ENCODE assay signal across 11 cellular contexts in genomic region chr6:34610819-34611477, GRCh38. TPM values are rescaled to one million over a fixed set of nuclear protein-coding genes. Genes with fewer than 3 reads are reported as not detected.
DNase-seq lines count a peak whose midpoint lies in the region; ATAC-seq and TF ChIP-seq lines count a peak whose summit lies in the region.
"Had no signal": no experiment of that assay in that cellular context is flagged by ENCODE, and none has a peak within 500 bp of the region (broad histone marks: within the 10 kb centered on the region; RNA-seq: fewer than 3 reads in every experiment).

No MANE protein-coding gene starts in this region.

- no peak overlapping the region for H2AFZ ChIP-seq in PC-9

- peaks cover 43% of the 10 kb centered on the region for H3K79me2 ChIP-seq in PC-9 (ENCODE audit: low read depth)

- no peaks in the 10 kb centered on the region for H3K9me3 ChIP-seq in PC-9 (ENCODE audit: insufficient read depth, low read depth)
- no peaks in the 10 kb centered on the region for H3K9me3 ChIP-seq in sigmoid colon
- H3K9me3 ChIP-seq: HAP-1 had no signal

- intact Hi-C loops in PC-9 (cut with micrococcal nuclease; ENCODE audit: unreplicated experiment) = loop anchor here (10.0 kb wide), 1 partner anchor 534 kb away; the partner anchor contains the start of gene TCP11
- intact Hi-C loops in sigmoid colon (cut with DNase I) = no loop called here

- CTCF ChIA-PET in PC-9 (lab: Charles Lee) = no interaction called here

- 56 to 79% methylated on average over 4 of the region's 4 CpGs for WGBS in sigmoid colon, 2 donors

- no peaks in the 10 kb centered on the region for H3K9me2 ChIP-seq in PC-9 (ENCODE audit: insufficient read depth)

- no peaks in the 10 kb centered on the region for H4K20me1 ChIP-seq in PC-9 (ENCODE audit: insufficient read depth)

- H3K27ac ChIP-seq in PC-9 = peak overlapping the region; percentile 72; the same call in 1 of the 2 replicates
- peak overlapping the region in 3 of 4 donors; percentile 14 to 51 (median 17) for H3K27ac ChIP-seq in sigmoid colon
- H3K27ac ChIP-seq: KMS-11 had no signal

- no TSS peak for BruUV-seq in PC-9 (replicated peaks; lab: Mats Ljungman, UMichigan)

- H3K27me3 ChIP-seq in PC-9 (ENCODE audit: insufficient read depth, low read depth) = no peaks in the 10 kb centered on the region
- no peaks in the 10 kb centered on the region for H3K27me3 ChIP-seq in sigmoid colon

- H3K4me1 ChIP-seq in PC-9 (replicated peaks; ENCODE audit: insufficient read depth) (peaks cover 5% of the 10 kb centered on the region; the same call in 1 of the 2 replicates), sigmoid colon (peaks cover 0 to 29% (median 18%) of the 10 kb centered on the region in 4 donors)

- ATAC-seq in GM21825 (IDR thresholded peaks at IDR 0.05; ENCODE audit: unreplicated experiment) = no peak
- ATAC-seq in HG03039 (IDR thresholded peaks at IDR 0.05; ENCODE audit: unreplicated experiment) = no peak

- H3K4me3 ChIP-seq in PC-9 (no peak overlapping the region), epithelial cell of esophagus (ENCODE audit: low read length) (no peak overlapping the region), sigmoid colon (no peak overlapping the region)
- H3K4me3 ChIP-seq: HAP-1 had no signal

- POLR2A ChIA-PET in PC-9 (lab: Charles Lee; ENCODE audit: unreplicated experiment) = interaction anchor here (0.5 to 0.9 kb wide), 4 partner anchors 135 to 576 kb away, joined by 3 to 14 read pairs (median 6); partner anchors contain the start of gene TAF11

- peaks cover 23% of the 10 kb centered on the region for H3F3A ChIP-seq in PC-9 (ENCODE audit: insufficient read depth, low read depth)

- peak; percentile 48 for DNase-seq in GM03348 (ENCODE audit: low spot score)
- peak in 1 of 2 experiments; percentile 72 for DNase-seq in PC-9
- DNase-seq in epithelial cell of esophagus (ENCODE audit: low read depth) = peak; percentile 85
- DNase-seq in sigmoid colon = no peak
- DNase-seq in NCI-H2081 (lab: John Stamatoyannopoulos, UW) = no peak
- DNase-seq in stimulated activated CD4-positive, alpha-beta T cell treated with anti-CD3 and anti-CD28 coated beads, Interleukin-12 subunit alpha, Interleukin-12 subunit beta, amount 100 ng/mL, for 4 hours = no peak
- DNase-seq: activated CD8-positive, alpha-beta memory T cell treated with anti-CD3 and anti-CD28 coated beads, Interleukin-2, amount 50 U/mL, for 48 hours had no signal

- TF ChIP-seq EP300 in sigmoid colon (IDR thresholded peaks at IDR 0.05) = no peak

- TF ChIP-seq CTCF in PC-9 (conservative IDR thresholded peaks at IDR 0.05) (no peak), epithelial cell of esophagus (IDR thresholded peaks at IDR 0.05; ENCODE audit: insufficient read depth, low read depth, low read length, missing control alignments) (no peak), sigmoid colon (IDR thresholded peaks at IDR 0.05) (no peak)

- no peak for TF ChIP-seq POLR2A in sigmoid colon (IDR thresholded peaks at IDR 0.05)

- H3K36me3 ChIP-seq in PC-9 (ENCODE audit: low read depth) = no peaks in the 10 kb centered on the region
- H3K36me3 ChIP-seq in sigmoid colon = peaks cover 0 to 11% (median 2%) of the 10 kb centered on the region in 4 donors

- no peak overlapping the region for H3K4me2 ChIP-seq in PC-9
- H3K4me2 ChIP-seq: KMS-11 had no signal

RNA-seq across cellular contexts. Expression of gene SPDEF, which starts 54.8 kb away (rescaled TPM):
- 0.85 and 1.4 TPM in 2 replicates for total RNA-seq in PC-9 (2021)
- under 1 TPM in 1 of 4 donors, not detected in 3; 0.71 TPM for total RNA-seq in sigmoid colon
- polyA plus RNA-seq in sigmoid colon = 100 to 1,000 TPM in 1 of 3 donors, 10 to 100 TPM in 2; 43.5 to 101 (median 91.3) TPM

Comparison
In these comparisons a context has a peak if more than half of its experiments do, and no peak if none do; other contexts are left out.
1. DNase-seq: peak in GM03348 (single experiment) and epithelial cell of esophagus (single experiment); none in sigmoid colon (single experiment), NCI-H2081 (0 of 2) and stimulated activated CD4-positive, alpha-beta T cell treated with anti-CD3 and anti-CD28 coated beads, Interleukin-12 subunit alpha, Interleukin-12 subunit beta, amount 100 ng/mL, for 4 hours (single experiment).